ENCODE assay signal across 13 cellular contexts in the genomic region with DNA sequence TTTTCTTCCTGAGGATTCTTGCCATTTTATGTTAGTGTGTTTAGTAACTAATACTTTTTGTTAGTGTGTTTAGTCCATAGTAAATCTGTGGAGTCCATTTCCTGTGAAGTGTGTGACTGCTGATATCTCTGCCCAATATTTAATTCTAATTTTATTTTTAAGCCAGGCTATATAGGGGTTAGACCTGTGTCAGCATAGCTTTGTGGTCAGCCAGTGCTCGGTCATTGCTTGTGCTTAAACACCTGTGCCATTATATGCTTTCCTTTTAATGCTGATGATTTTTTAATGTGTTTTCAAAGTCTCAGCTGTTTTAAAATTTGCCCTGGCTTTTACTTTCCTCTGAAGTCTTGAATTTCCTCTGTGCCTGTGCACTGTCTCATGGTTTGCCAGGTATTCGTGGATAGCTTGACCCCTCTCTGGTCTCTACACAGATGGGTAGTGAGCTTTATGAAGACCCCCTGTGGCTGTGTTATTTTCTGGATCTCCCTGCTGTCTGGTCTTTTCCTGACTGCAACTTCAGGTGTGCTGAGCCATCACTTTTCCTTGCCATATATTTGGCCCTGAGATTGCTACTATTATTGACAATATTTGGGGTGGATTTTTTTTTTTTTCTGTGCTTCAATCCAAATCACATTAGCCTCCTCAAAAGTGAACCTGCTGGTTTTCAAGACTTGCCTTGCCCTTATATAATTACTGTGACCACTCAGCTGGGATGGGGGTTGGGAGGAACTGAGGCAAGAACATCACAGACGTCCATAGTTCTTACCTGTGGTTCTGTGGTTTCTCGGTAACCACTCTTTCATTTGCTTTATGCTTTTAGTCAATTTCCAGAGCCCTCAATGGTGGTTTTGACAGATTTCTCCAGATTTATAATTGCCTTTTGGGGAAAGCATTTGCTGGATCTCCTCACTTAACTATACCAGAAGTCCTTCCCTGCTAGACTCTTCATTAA. TPM values are rescaled to one million over a fixed set of nuclear protein-coding genes. Genes with fewer than 3 reads are reported as not detected.
DNase-seq lines count a peak whose midpoint lies in the region; ATAC-seq, FAIRE-seq and TF ChIP-seq lines count a peak whose summit lies in the region.
"Had no signal": no experiment of that assay in that cellular context is flagged by ENCODE, and none has a peak within 500 bp of the region (broad histone marks: within the 10 kb centered on the region; RNA-seq: fewer than 3 reads in every experiment).

No MANE protein-coding gene starts in this region.

- TF ChIP-seq CTCF in A549 (IDR thresholded peaks at IDR 0.05) (no peak), PC-3 (conservative IDR thresholded peaks at IDR 0.05; ENCODE audit: low read depth, low read length) (no peak), adrenal gland (IDR thresholded peaks at IDR 0.05) (no peak), Peyer's patch (IDR thresholded peaks at IDR 0.05) (no peak)

- BruUV-seq in PC-3 (replicated peaks; lab: Mats Ljungman, UMichigan) = no TSS peak

- no peak overlapping the region for H2AFZ ChIP-seq in PC-3 (ENCODE audit: low read length)

- no peak for TF ChIP-seq RAD21 in A549 (conservative IDR thresholded peaks at IDR 0.05 in 1 of 2, IDR thresholded peaks at IDR 0.05 in 1 of 2)

- TF ChIP-seq EP300 in A549 (IDR thresholded peaks at IDR 0.05) = no peak

- 0 out of 2 replicates have a peak, but pooled peaks cover 6% of the 10 kb centered on the region for H4K20me1 ChIP-seq in PC-3 (ENCODE audit: low read length)

- H3K9ac ChIP-seq in PC-3 (ENCODE audit: low read length) = no peak overlapping the region

- H3K4me3 ChIP-seq in A549 = no peak overlapping the region
- no peak overlapping the region for H3K4me3 ChIP-seq in PC-3 (ENCODE audit: low read length)
- H3K4me3 ChIP-seq in adrenal gland = no peak overlapping the region
- H3K4me3 ChIP-seq in Peyer's patch = no peak overlapping the region
- H3K4me3 ChIP-seq: tibial artery had no signal

- H3K4me1 ChIP-seq in A549 (no peaks in the 10 kb centered on the region), PC-3 (ENCODE audit: insufficient read depth, low read length) (no peaks in the 10 kb centered on the region), adrenal gland (replicated peaks in 1 of 2) (peaks cover 0 to 4% of the 10 kb centered on the region in 2 donors), Peyer's patch (no peaks in the 10 kb centered on the region)
- H3K4me1 ChIP-seq: tibial artery had no signal

- no peaks in the 10 kb centered on the region for H3K9me2 ChIP-seq in PC-3 (replicated peaks; ENCODE audit: low read length)

- CTCF ChIA-PET in A549 (lab: Yijun Ruan, JAX) = no interaction called here
- CTCF ChIA-PET in PC-3 (lab: Charles Lee) = no interaction called here

- no peak for TF ChIP-seq POLR2A in A549 (IDR thresholded peaks at IDR 0.05; ENCODE audit: low read length)
- TF ChIP-seq POLR2A in adrenal gland (IDR thresholded peaks at IDR 0.05) = no peak
- TF ChIP-seq POLR2A in Peyer's patch (IDR thresholded peaks at IDR 0.05) = no peak

- POLR2A ChIA-PET in A549 (lab: Yijun Ruan, JAX) = no interaction called here
- POLR2A ChIA-PET in PC-3 (lab: Charles Lee; ENCODE audit: unreplicated experiment) = no interaction called here

- H3F3A ChIP-seq in PC-3 (ENCODE audit: low read length, unreplicated experiment) = no peaks in the 10 kb centered on the region

- ATAC-seq in A549 (no peak), HG02678 (IDR thresholded peaks at IDR 0.05; ENCODE audit: unreplicated experiment) (peak; percentile 80), PC-3 (peak; percentile 59), HG03039 (IDR thresholded peaks at IDR 0.05; ENCODE audit: unreplicated experiment) (no peak)

- H3K27me3 ChIP-seq in PC-3 (ENCODE audit: low read length) (no peaks in the 10 kb centered on the region), adrenal gland (no peaks in the 10 kb centered on the region), Peyer's patch (no peaks in the 10 kb centered on the region)
- H3K27me3 ChIP-seq: tibial artery had no signal

- H3K4me2 ChIP-seq in A549 = no peak overlapping the region
- no peak overlapping the region for H3K4me2 ChIP-seq in PC-3 (ENCODE audit: low read length)

- H3K36me3 ChIP-seq in PC-3 (ENCODE audit: low read depth, low read length) = no peaks in the 10 kb centered on the region
- H3K36me3 ChIP-seq in adrenal gland (replicated peaks in 1 of 2) = no peaks in the 10 kb centered on the region
- peaks cover 0 to 6% (median 0%) of the 10 kb centered on the region in 3 donors for H3K36me3 ChIP-seq in Peyer's patch

- 0 out of 2 replicates have a peak, but pooled peaks cover 3% of the 10 kb centered on the region for H3K79me2 ChIP-seq in PC-3 (ENCODE audit: low read length)

- FAIRE-seq in A549 (lab: Jason Lieb, UNC) (no peak), GM19239 (lab: Jason Lieb, UNC) (peak; percentile 74)

- intact Hi-C loops in PC-3 (cut with micrococcal nuclease) (loop anchor here (1.0 kb wide), 1 partner anchor 11 kb away; no protein-coding TSS in a partner anchor), adrenal gland (cut with DNase I) (no loop called here)

- 81% methylated on average over 4 of the region's 4 CpGs for WGBS in A549 (ENCODE audit: missing lambda C conversion rate)
- WGBS in adrenal gland, 4 donors = 61 to 72% (median 63%) methylated on average over 4 of the region's 4 CpGs

- no peaks in the 10 kb centered on the region for H3K9me3 ChIP-seq in A549
- no peaks in the 10 kb centered on the region for H3K9me3 ChIP-seq in PC-3 (ENCODE audit: low read length)
- no peaks in the 10 kb centered on the region for H3K9me3 ChIP-seq in adrenal gland (replicated peaks in 1 of 3)
- no peaks in the 10 kb centered on the region for H3K9me3 ChIP-seq in Peyer's patch
- H3K9me3 ChIP-seq: tibial artery had no signal

- no peak overlapping the region for H3K27ac ChIP-seq in A549
- H3K27ac ChIP-seq in PC-3 (ENCODE audit: low read length) = no peak overlapping the region
- H3K27ac ChIP-seq in adrenal gland = no peak overlapping the region
- no peak overlapping the region for H3K27ac ChIP-seq in Peyer's patch
- H3K27ac ChIP-seq: tibial artery had no signal

- DNase-seq in A549 (ENCODE audit: low read depth in 1 of 2, low spot score in 1 of 2) = no peak
- DNase-seq in GM19239 (ENCODE audit: insufficient read length, low spot score) = no peak
- no peak for DNase-seq in PC-3
- no peak for DNase-seq in adrenal gland
- DNase-seq in Peyer's patch = no peak
- DNase-seq in mucosa of gallbladder (ENCODE audit: low spot score) = no peak
- DNase-seq: activated naive CD4-positive, alpha-beta T cell; H9; NCI-H2029; stimulated activated CD4-positive, alpha-beta T cell treated with anti-CD3 and anti-CD28 coated beads, Interleukin-4, amount 100 ng/mL, for 4 hours; tibial artery had no signal

TF ChIP-seq in A549, 52 proteins besides CTCF, POLR2A, EP300 and RAD21:
- TF ChIP-seq, protein P1, sequence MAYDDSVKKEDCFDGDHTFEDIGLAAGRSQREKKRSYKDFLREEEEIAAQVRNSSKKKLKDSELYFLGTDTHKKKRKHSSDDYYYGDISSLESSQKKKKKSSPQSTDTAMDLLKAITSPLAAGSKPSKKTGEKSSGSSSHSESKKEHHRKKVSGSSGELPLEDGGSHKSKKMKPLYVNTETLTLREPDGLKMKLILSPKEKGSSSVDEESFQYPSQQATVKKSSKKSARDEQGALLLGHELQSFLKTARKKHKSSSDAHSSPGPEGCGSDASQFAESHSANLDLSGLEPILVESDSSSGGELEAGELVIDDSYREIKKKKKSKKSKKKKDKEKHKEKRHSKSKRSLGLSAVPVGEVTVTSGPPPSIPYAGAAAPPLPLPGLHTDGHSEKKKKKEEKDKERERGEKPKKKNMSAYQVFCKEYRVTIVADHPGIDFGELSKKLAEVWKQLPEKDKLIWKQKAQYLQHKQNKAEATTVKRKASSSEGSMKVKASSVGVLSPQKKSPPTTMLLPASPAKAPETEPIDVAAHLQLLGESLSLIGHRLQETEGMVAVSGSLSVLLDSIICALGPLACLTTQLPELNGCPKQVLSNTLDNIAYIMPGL (CRISPR knock-in tag; IDR thresholded peaks at IDR 0.05; ENCODE audit: borderline replicate concordance) = no peak
- peak; percentile 72 for TF ChIP-seq MAFK (IDR thresholded peaks at IDR 0.05; ENCODE audit: partially characterized antibody)
TF ChIP-seq in A549: peak in this region for 1.

RNA-seq across cellular contexts. Expression of a gene that starts 59.6 kb away (rescaled TPM):
- polyA plus RNA-seq in A549 (2011; rRNA removed) (21.7 and 25.4 TPM in 2 replicates), A549 (2017; fragmentation: RNase III; extraction: RNeasy Plus Mini Kit Qiagen cat#74134 plus additional on column Dnase treatment) (10.4 to 11.7 TPM (median 10.5 TPM) in 3 replicates), adrenal gland (10 to 100 TPM in 1 of 3 donors, 1 to 10 TPM in 2; 7.6 to 30.7 (median 8.1) TPM)
- polyA plus RNA-seq in A549 (2012; cell fraction: cytosol; rRNA removed) = 3.4 and 4.0 TPM in 2 replicates
- polyA plus RNA-seq in A549 (2012; cell fraction: nucleus; rRNA removed) = 2.3 and 3.9 TPM in 2 replicates
- 12.0 and 16.6 TPM in 2 replicates for polyA minus RNA-seq in A549 (2011; rRNA and poly(A)+ RNA removed)
- total RNA-seq in PC-3 (2014; rRNA removed) (21.1 and 22.3 TPM in 2 replicates), adrenal gland (10 to 100 TPM; 16.1 to 67.2 (median 26.2) TPM), Peyer's patch (10 to 100 TPM; 13.5 to 29.7 (median 22.2) TPM), mucosa of gallbladder (16.1 TPM)

Comparison
In these comparisons a context has a peak if more than half of its experiments do, and no peak if none do; other contexts are left out.
1. ATAC-seq: peak in HG02678 (single experiment) and PC-3 (single experiment); none in A549 (0 of 2) and HG03039 (single experiment).